3 cellular contexts compared by ENCODE assay signal in the genomic region with DNA sequence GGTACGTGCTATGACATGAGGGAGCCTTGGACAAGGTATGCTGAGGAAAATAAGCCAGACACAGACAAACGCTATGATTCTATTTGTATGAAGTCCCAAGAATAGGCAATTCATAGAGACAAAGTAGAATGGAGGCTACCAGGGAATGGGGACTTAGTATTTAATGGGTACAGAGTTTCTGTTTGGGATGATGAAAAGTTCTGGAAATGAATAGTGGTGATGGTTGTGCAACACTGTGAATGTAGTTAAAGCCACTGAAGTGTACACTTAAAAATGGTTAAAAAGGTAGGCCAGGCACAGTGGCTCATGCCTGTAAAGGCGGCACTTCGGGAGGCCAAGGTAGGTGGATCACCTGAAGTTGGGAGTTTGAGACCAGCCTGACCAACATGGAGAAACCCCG.
TF ChIP-seq lines count a peak whose summit lies in the region.

No MANE protein-coding gene starts in this region.

TF ChIP-seq in IMR-90, 13 proteins besides CTCF, POLR2A, EP300 and RAD21:
- no peak for TF ChIP-seq FOS (IDR thresholded peaks at IDR 0.05; ENCODE audit: low read depth, low read length)
- peak; percentile 60 for TF ChIP-seq CEBPB (IDR thresholded peaks at IDR 0.05; ENCODE audit: low read depth, low read length)

TF ChIP-seq in WTC11, 78 proteins besides CTCF, POLR2A, EP300 and RAD21:
- TF ChIP-seq GABPB1 (CRISPR knock-in tag; IDR thresholded peaks at IDR 0.05) (0 out of 2 replicates have a peak, but pooled peaks have one; percentile 13), SMAD3 (CRISPR knock-in tag; IDR thresholded peaks at IDR 0.05; ENCODE audit: borderline replicate concordance) (no peak), ZBTB21 (CRISPR knock-in tag; IDR thresholded peaks at IDR 0.05; ENCODE audit: borderline replicate concordance) (no peak)

TF ChIP-seq in HepG2, 621 proteins besides CTCF, POLR2A, EP300 and RAD21:
- TF ChIP-seq ZNF629 (CRISPR knock-in tag; conservative IDR thresholded peaks at IDR 0.05): peak; percentile 60
- no peak for TF ChIP-seq ZSCAN22 (CRISPR knock-in tag; IDR thresholded peaks at IDR 0.05)
- 0 out of 2 replicates have a peak, but pooled peaks have one; percentile 13 for TF ChIP-seq GATAD2A (CRISPR knock-in tag; IDR thresholded peaks at IDR 0.05)
- no peak for TF ChIP-seq ZNF563 (CRISPR knock-in tag; IDR thresholded peaks at IDR 0.05)
- TF ChIP-seq, protein P1, sequence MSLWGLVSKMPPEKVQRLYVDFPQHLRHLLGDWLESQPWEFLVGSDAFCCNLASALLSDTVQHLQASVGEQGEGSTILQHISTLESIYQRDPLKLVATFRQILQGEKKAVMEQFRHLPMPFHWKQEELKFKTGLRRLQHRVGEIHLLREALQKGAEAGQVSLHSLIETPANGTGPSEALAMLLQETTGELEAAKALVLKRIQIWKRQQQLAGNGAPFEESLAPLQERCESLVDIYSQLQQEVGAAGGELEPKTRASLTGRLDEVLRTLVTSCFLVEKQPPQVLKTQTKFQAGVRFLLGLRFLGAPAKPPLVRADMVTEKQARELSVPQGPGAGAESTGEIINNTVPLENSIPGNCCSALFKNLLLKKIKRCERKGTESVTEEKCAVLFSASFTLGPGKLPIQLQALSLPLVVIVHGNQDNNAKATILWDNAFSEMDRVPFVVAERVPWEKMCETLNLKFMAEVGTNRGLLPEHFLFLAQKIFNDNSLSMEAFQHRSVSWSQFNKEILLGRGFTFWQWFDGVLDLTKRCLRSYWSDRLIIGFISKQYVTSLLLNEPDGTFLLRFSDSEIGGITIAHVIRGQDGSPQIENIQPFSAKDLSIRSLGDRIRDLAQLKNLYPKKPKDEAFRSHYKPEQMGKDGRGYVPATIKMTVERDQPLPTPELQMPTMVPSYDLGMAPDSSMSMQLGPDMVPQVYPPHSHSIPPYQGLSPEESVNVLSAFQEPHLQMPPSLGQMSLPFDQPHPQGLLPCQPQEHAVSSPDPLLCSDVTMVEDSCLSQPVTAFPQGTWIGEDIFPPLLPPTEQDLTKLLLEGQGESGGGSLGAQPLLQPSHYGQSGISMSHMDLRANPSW (CRISPR knock-in tag; IDR thresholded peaks at IDR 0.05; ENCODE audit: borderline replicate concordance): no peak
- no peak for TF ChIP-seq LCORL (IDR thresholded peaks at IDR 0.05)
- 0 out of 2 replicates have a peak, but pooled peaks have one; percentile 31 for TF ChIP-seq LCORL (CRISPR knock-in tag; IDR thresholded peaks at IDR 0.05)
- TF ChIP-seq SP140L (CRISPR knock-in tag; IDR thresholded peaks at IDR 0.05; ENCODE audit: borderline replicate concordance): no peak
- no peak for TF ChIP-seq MXD4 (CRISPR knock-in tag; IDR thresholded peaks at IDR 0.05)
- TF ChIP-seq, protein P2, sequence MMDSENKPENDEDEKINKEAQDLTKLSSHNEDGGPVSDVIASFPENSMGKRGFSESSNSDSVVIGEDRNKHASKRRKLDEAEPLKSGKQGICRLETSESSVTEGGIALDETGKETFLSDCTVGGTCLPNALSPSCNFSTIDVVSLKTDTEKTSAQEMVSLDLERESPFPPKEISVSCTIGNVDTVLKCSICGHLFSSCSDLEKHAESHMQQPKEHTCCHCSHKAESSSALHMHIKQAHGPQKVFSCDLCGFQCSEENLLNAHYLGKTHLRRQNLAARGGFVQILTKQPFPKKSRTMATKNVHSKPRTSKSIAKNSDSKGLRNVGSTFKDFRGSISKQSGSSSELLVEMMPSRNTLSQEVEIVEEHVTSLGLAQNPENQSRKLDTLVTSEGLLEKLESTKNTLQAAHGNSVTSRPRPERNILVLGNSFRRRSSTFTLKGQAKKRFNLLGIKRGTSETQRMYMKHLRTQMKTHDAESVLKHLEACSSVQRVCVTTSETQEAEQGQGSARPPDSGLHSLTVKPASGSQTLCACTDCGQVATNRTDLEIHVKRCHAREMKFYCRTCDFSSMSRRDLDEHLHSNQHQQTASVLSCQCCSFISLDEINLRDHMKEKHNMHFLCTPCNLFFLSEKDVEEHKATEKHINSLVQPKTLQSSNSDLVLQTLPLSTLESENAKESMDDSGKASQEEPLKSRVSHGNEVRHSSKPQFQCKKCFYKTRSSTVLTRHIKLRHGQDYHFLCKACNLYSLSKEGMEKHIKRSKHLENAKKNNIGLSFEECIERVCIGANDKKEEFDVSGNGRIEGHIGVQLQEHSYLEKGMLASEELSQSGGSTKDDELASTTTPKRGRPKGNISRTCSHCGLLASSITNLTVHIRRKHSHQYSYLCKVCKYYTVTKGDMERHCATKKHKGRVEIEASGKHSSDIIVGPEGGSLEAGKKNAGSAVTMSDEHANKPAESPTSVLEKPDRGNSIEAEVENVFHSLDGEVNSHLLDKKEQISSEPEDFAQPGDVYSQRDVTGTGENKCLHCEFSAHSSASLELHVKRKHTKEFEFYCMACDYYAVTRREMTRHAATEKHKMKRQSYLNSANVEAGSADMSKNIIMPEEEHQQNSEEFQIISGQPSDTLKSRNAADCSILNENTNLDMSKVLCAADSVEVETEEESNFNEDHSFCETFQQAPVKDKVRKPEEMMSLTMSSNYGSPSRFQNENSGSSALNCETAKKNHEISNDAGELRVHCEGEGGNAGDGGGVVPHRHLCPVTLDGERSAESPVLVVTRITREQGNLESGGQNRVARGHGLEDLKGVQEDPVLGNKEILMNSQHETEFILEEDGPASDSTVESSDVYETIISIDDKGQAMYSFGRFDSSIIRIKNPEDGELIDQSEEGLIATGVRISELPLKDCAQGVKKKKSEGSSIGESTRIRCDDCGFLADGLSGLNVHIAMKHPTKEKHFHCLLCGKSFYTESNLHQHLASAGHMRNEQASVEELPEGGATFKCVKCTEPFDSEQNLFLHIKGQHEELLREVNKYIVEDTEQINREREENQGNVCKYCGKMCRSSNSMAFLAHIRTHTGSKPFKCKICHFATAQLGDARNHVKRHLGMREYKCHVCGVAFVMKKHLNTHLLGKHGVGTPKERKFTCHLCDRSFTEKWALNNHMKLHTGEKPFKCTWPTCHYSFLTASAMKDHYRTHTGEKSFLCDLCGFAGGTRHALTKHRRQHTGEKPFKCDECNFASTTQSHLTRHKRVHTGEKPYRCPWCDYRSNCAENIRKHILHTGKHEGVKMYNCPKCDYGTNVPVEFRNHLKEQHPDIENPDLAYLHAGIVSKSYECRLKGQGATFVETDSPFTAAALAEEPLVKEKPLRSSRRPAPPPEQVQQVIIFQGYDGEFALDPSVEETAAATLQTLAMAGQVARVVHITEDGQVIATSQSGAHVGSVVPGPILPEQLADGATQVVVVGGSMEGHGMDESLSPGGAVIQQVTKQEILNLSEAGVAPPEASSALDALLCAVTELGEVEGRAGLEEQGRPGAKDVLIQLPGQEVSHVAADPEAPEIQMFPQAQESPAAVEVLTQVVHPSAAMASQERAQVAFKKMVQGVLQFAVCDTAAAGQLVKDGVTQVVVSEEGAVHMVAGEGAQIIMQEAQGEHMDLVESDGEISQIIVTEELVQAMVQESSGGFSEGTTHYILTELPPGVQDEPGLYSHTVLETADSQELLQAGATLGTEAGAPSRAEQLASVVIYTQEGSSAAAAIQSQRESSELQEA (CRISPR knock-in tag; IDR thresholded peaks at IDR 0.05; ENCODE audit: not compliant biosample characterization): no peak
- TF ChIP-seq ZMYM4 (CRISPR knock-in tag; IDR thresholded peaks at IDR 0.05): no peak
- no peak for TF ChIP-seq SALL1 (CRISPR knock-in tag; IDR thresholded peaks at IDR 0.05)
- no peak for TF ChIP-seq ZNF782 (CRISPR knock-in tag; IDR thresholded peaks at IDR 0.05; ENCODE audit: borderline replicate concordance)
- TF ChIP-seq, protein P3, sequence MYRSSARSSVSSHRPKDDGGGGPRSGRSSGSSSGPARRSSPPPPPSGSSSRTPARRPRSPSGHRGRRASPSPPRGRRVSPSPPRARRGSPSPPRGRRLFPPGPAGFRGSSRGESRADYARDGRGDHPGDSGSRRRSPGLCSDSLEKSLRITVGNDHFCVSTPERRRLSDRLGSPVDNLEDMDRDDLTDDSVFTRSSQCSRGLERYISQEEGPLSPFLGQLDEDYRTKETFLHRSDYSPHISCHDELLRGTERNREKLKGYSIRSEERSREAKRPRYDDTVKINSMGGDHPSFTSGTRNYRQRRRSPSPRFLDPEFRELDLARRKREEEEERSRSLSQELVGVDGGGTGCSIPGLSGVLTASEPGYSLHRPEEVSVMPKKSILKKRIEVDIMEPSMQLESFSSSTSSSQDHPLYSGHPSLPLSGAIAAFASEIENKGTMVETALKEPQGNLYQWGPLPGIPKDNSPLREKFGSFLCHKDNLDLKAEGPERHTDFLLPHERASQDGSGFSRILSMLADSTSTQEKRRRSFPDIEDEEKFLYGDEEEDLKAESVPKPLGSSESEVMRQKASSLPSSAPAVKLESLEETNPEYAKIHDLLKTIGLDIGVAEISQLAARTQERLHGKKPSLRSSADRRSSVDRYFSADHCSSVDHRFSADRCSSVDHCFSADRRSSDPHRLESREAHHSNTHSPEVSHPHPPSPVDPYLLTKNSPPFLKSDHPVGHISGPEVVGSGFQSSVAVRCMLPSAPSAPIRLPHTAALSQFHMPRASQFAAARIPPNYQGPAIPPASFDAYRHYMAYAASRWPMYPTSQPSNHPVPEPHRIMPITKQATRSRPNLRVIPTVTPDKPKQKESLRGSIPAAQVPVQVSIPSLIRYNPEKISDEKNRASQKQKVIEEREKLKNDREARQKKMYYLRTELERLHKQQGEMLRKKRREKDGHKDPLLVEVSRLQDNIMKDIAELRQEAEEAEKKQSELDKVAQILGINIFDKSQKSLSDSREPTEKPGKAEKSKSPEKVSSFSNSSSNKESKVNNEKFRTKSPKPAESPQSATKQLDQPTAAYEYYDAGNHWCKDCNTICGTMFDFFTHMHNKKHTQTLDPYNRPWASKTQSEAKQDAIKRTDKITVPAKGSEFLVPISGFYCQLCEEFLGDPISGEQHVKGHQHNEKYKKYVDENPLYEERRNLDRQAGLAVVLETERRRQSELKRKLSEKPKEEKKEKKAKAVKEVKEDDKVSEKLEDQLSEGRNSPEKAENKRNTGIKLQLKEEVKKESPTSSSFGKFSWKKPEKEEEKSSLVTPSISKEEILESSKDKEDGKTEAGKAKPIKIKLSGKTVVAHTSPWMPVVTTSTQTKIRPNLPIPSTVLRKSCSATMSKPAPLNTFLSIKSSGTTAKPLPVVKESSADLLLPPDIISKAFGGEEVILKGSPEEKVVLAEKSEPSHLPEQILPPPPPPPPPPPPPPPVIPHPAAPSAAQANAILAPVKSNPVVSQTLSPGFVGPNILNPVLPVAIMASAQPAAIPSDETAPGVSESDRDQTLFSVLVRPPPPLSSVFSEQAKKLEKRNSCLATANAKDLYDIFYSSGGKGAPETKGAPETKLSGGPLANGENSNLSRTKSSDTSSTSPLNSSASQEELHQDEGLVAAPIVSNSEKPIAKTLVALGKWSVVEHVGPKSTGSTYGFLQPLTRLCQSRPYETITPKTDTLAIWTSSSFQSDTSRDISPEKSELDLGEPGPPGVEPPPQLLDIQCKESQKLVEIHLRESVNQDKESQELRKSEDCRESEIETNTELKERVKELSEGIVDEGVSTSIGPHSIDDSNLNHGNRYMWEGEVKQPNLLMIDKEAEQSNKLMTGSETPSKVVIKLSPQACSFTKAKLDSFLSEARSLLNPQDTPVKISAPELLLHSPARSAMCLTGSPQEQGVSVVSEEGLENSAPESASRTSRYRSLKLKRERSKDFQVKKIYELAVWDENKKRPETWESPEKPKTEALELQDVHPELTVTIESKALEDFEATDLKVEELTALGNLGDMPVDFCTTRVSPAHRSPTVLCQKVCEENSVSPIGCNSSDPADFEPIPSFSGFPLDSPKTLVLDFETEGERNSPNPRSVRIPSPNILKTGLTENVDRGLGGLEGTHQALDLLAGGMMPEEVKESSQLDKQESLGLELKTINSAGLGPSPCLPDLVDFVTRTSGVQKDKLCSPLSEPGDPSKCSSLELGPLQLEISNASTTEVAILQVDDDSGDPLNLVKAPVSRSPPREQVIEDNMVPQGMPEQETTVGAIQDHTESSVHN (CRISPR knock-in tag; IDR thresholded peaks at IDR 0.05): no peak
- TF ChIP-seq, protein P4, sequence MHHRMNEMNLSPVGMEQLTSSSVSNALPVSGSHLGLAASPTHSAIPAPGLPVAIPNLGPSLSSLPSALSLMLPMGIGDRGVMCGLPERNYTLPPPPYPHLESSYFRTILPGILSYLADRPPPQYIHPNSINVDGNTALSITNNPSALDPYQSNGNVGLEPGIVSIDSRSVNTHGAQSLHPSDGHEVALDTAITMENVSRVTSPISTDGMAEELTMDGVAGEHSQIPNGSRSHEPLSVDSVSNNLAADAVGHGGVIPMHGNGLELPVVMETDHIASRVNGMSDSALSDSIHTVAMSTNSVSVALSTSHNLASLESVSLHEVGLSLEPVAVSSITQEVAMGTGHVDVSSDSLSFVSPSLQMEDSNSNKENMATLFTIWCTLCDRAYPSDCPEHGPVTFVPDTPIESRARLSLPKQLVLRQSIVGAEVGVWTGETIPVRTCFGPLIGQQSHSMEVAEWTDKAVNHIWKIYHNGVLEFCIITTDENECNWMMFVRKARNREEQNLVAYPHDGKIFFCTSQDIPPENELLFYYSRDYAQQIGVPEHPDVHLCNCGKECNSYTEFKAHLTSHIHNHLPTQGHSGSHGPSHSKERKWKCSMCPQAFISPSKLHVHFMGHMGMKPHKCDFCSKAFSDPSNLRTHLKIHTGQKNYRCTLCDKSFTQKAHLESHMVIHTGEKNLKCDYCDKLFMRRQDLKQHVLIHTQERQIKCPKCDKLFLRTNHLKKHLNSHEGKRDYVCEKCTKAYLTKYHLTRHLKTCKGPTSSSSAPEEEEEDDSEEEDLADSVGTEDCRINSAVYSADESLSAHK (CRISPR knock-in tag; IDR thresholded peaks at IDR 0.05; ENCODE audit: borderline replicate concordance): no peak
- TF ChIP-seq ERF (CRISPR knock-in tag; IDR thresholded peaks at IDR 0.05): 0 out of 2 replicates have a peak, but pooled peaks have one; percentile 3
- no peak for TF ChIP-seq HNRNPL (IDR thresholded peaks at IDR 0.05; ENCODE audit: low read depth, low read length)
- TF ChIP-seq, protein P5, sequence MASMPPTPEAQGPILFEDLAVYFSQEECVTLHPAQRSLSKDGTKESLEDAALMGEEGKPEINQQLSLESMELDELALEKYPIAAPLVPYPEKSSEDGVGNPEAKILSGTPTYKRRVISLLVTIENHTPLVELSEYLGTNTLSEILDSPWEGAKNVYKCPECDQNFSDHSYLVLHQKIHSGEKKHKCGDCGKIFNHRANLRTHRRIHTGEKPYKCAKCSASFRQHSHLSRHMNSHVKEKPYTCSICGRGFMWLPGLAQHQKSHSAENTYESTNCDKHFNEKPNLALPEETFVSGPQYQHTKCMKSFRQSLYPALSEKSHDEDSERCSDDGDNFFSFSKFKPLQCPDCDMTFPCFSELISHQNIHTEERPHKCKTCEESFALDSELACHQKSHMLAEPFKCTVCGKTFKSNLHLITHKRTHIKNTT (CRISPR knock-in tag; IDR thresholded peaks at IDR 0.05): no peak
- no peak for TF ChIP-seq NR3C1 (CRISPR knock-in tag; IDR thresholded peaks at IDR 0.05)
- peak; percentile 73 for TF ChIP-seq CEBPB (IDR thresholded peaks at IDR 0.05; ENCODE audit: borderline replicate concordance, low read depth, low read length)
- no peak for TF ChIP-seq TBL1XR1 (IDR thresholded peaks at IDR 0.05; ENCODE audit: borderline replicate concordance, low read length, partially characterized antibody)
- TF ChIP-seq CEBPG (CRISPR knock-in tag; IDR thresholded peaks at IDR 0.05): peak; percentile 71
- TF ChIP-seq TRIM24 (CRISPR knock-in tag; IDR thresholded peaks at IDR 0.05): no peak
TF ChIP-seq in HepG2: peak in this region for 6.
